ENCODE assay signal across 5 cellular contexts in the genomic region with DNA sequence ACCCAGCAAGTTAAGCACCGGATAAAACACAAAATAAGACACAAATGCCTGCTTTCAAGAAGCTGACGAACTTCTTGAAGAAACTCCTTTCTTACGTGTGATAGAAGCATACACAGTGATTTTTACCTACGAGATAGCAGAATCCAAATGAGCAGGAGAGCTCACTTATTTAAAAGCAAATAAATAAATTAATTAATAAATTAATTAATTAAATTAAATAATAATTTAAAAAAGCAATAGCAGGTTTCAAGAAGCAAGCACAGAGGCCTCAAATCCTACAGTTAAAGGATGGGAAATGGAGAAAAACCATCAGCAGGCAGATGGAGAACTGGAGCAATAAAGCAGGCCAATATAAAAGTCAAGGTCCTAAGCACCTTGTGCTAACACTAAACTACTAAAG.
"Had no signal": no experiment of that assay in that cellular context is flagged by ENCODE, and none has a peak within 500 bp of the region (broad histone marks: within the 10 kb centered on the region; RNA-seq: fewer than 3 reads in every experiment).

No MANE protein-coding gene starts in this region.

- H3K9me3 Mint-ChIP-seq: IgD-negative memory B cell had no signal

- H3K27me3 Mint-ChIP-seq: IgD-negative memory B cell had no signal

- ATAC-seq: HepG2, K562 had no signal

- H3K4me3 Mint-ChIP-seq: IgD-negative memory B cell had no signal

- DNase-seq: IMR-90, KBM-7 had no signal

- H3K27ac Mint-ChIP-seq: IgD-negative memory B cell had no signal
